8 cellular contexts compared by ENCODE assay signal in genomic region chr11:65224939-65225283, GRCh38. TPM values are rescaled to one million over a fixed set of nuclear protein-coding genes. Genes with fewer than 3 reads are reported as not detected.
DNase-seq lines count a peak whose midpoint lies in the region; ATAC-seq and TF ChIP-seq lines count a peak whose summit lies in the region.

No MANE protein-coding gene starts in this region.

- peaks cover 7% of the 10 kb centered on the region for H3K4me1 Mint-ChIP-seq in activated CD8-positive, alpha-beta T cell treated with anti-CD3 and anti-CD28 coated beads for 36 hours (ENCODE audit: low read depth)
- H3K4me1 Mint-ChIP-seq in natural killer cell, result no peaks in the 10 kb centered on the region

- no peaks in the 10 kb centered on the region for H3K36me3 Mint-ChIP-seq in activated CD8-positive, alpha-beta T cell treated with anti-CD3 and anti-CD28 coated beads for 36 hours (ENCODE audit: low read depth)
- H3K36me3 Mint-ChIP-seq in natural killer cell, result no peaks in the 10 kb centered on the region

- H3K27ac Mint-ChIP-seq in activated CD8-positive, alpha-beta T cell treated with anti-CD3 and anti-CD28 coated beads for 36 hours, result no peak overlapping the region
- no peak overlapping the region for H3K27ac Mint-ChIP-seq in natural killer cell

- TF ChIP-seq CTCF in activated CD8-positive, alpha-beta T cell treated with anti-CD3 and anti-CD28 coated beads for 36 hours (IDR thresholded peaks at IDR 0.05), result no peak
- TF ChIP-seq CTCF in natural killer cell (IDR thresholded peaks at IDR 0.05), result no peak

- CTCF ChIA-PET in activated CD8-positive, alpha-beta T cell treated with anti-CD3 and anti-CD28 coated beads for 36 hours (lab: Charles Lee), result interaction anchor here (0.6 to 6.0 kb wide), 26 partner anchors 10 to 306 kb away, joined by 3 to 55 read pairs (median 6); partner anchors contain the start of genes CAPN1, CDC42EP2, DPF2 and POLA2

- H3K27me3 Mint-ChIP-seq in activated CD8-positive, alpha-beta T cell treated with anti-CD3 and anti-CD28 coated beads for 36 hours, result peaks cover 19% of the 10 kb centered on the region
- peaks cover 7 to 13% of the 10 kb centered on the region in 2 donors for H3K27me3 Mint-ChIP-seq in natural killer cell (ENCODE audit: low read depth in 2 of 2)

- intact Hi-C loops in activated CD8-positive, alpha-beta T cell treated with anti-CD3 and anti-CD28 coated beads for 36 hours (cut with micrococcal nuclease), result loop anchor here (10.0 kb wide), 1 partner anchor 90 kb away; the partner anchor contains the start of gene CDC42EP2
- intact Hi-C loops in natural killer cell (cut with micrococcal nuclease), result no loop called here

- DNase-seq in HCEC 1CT (peak; percentile 68), hepatic stellate cell (ENCODE audit: low spot score) (peak; percentile 75), smooth muscle cell of the brain vasculature (ENCODE audit: low read depth, low spot score) (peak; percentile 40), natural killer cell (no peak)
- DNase-seq in activated CD8-positive, alpha-beta T cell treated with anti-CD3 and anti-CD28 coated beads for 36 hours, result no peak
- DNase-seq in activated CD8-positive, alpha-beta memory T cell treated with anti-CD3 and anti-CD28 coated beads, Interleukin-2, amount 50 U/mL, for 48 hours, result no peak
- no peak for DNase-seq in stimulated activated CD4-positive, alpha-beta T cell treated with anti-CD3 and anti-CD28 coated beads, Interleukin-2, amount 100 ng/mL, for 48 hours

- POLR2A ChIA-PET in activated CD8-positive, alpha-beta T cell treated with anti-CD3 and anti-CD28 coated beads for 36 hours (lab: Charles Lee), result interaction anchor here (1.1 to 2.9 kb wide), 3 partner anchors 38 to 198 kb away, joined by 3 to 14 read pairs (median 5); partner anchors contain the start of genes CDC42EP2 and POLA2

- no peak for ATAC-seq in activated CD8-positive, alpha-beta T cell treated with anti-CD3 and anti-CD28 coated beads for 36 hours
- ATAC-seq in natural killer cell (no peak), GM21737 (IDR thresholded peaks at IDR 0.05; ENCODE audit: unreplicated experiment) (no peak)

- peak overlapping the region; percentile 72 for H3K4me3 Mint-ChIP-seq in activated CD8-positive, alpha-beta T cell treated with anti-CD3 and anti-CD28 coated beads for 36 hours
- no peak overlapping the region for H3K4me3 Mint-ChIP-seq in natural killer cell

- no peaks in the 10 kb centered on the region for H3K9me3 Mint-ChIP-seq in activated CD8-positive, alpha-beta T cell treated with anti-CD3 and anti-CD28 coated beads for 36 hours
- H3K9me3 Mint-ChIP-seq in natural killer cell, result no peaks in the 10 kb centered on the region

RNA-seq across cellular contexts. Expression of gene POLA2, which starts 36.9 kb away (rescaled TPM):
- total RNA-seq in activated CD8-positive, alpha-beta T cell treated with anti-CD3 and anti-CD28 coated beads for 36 hours, result 10 to 100 TPM; 55.2 to 63.8 TPM
- total RNA-seq in natural killer cell, result 10 to 100 TPM; 21.2 to 24.2 (median 22.7) TPM

RNA-seq across cellular contexts. Expression of gene CAPN1, which starts 43.2 kb away (rescaled TPM):
- 10 to 100 TPM; 72.6 to 74.7 TPM for total RNA-seq in activated CD8-positive, alpha-beta T cell treated with anti-CD3 and anti-CD28 coated beads for 36 hours
- 100 to 1,000 TPM; 211 to 256 (median 229) TPM for total RNA-seq in natural killer cell

RNA-seq across cellular contexts. Expression of gene SPDYC, which starts 54.9 kb away (rescaled TPM):
- total RNA-seq in activated CD8-positive, alpha-beta T cell treated with anti-CD3 and anti-CD28 coated beads for 36 hours, result not detected
- total RNA-seq in natural killer cell, result not detected

Comparison
In these comparisons a context has a peak if more than half of its experiments do, and no peak if none do; other contexts are left out.
1. DNase-seq: peak in HCEC 1CT (single experiment), hepatic stellate cell (single experiment) and smooth muscle cell of the brain vasculature (single experiment); none in activated CD8-positive, alpha-beta T cell treated with anti-CD3 and anti-CD28 coated beads for 36 hours (single experiment), natural killer cell (single experiment), activated CD8-positive, alpha-beta memory T cell treated with anti-CD3 and anti-CD28 coated beads, Interleukin-2, amount 50 U/mL, for 48 hours (single experiment) and stimulated activated CD4-positive, alpha-beta T cell treated with anti-CD3 and anti-CD28 coated beads, Interleukin-2, amount 100 ng/mL, for 48 hours (0 of 2).